ENCODE assay signal across 8 cellular contexts in the genomic region with DNA sequence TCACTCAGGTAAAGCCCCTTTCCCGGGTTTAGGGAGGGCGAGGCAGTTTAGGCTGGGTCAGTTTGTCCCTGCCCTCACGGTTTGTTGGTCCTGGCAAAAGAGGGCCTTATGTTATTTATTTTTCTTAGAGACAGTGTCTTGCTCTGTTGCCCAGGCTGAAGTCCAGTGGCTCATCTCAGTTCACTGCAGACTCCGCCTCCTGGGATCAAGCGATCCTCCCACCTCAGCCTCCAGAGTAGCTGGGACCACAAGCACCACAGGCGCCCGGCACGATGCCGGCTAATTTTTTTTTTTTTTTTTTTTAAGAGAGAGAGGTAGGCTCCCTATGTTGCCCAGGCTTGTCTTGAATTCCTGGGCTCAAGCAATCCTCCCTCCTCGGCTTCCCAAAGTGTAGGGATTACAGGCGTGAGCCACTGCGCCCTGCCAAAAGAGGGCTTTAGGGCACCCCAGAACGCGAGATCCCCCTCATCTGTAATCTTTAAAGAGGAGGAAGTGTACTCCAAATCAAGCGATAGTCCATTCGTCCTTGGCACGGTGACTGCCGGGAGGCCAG. TPM values are rescaled to one million over a fixed set of nuclear protein-coding genes. Genes with fewer than 3 reads are reported as not detected.
DNase-seq lines count a peak whose midpoint lies in the region; ATAC-seq, FAIRE-seq and TF ChIP-seq lines count a peak whose summit lies in the region.

No MANE protein-coding gene starts in this region.

- H3K4me2 ChIP-seq in DOHH2 (ENCODE audit: low read length): peak overlapping the region; percentile 61

- H3K9me2 ChIP-seq in DOHH2 (replicated peaks; ENCODE audit: control insufficient read depth, low read length): no peaks in the 10 kb centered on the region

- H3K27ac Mint-ChIP-seq in activated naive CD8-positive, alpha-beta T cell treated with anti-CD3 and anti-CD28 coated beads for 36 hours: peak overlapping the region; percentile 90
- peak overlapping the region; percentile 96 for H3K27ac Mint-ChIP-seq in stimulated activated effector memory CD8-positive, alpha-beta T cell treated with anti-CD3 and anti-CD28 coated beads, Interleukin-12 subunit alpha, Interleukin-12 subunit beta, amount 100 ng/mL, for 72 hours

- H3K9me3 Mint-ChIP-seq in activated naive CD8-positive, alpha-beta T cell treated with anti-CD3 and anti-CD28 coated beads for 36 hours: no peaks in the 10 kb centered on the region
- H3K9me3 Mint-ChIP-seq in stimulated activated effector memory CD8-positive, alpha-beta T cell treated with anti-CD3 and anti-CD28 coated beads, Interleukin-12 subunit alpha, Interleukin-12 subunit beta, amount 100 ng/mL, for 72 hours: no peaks in the 10 kb centered on the region

- no peak for DNase-seq in activated naive CD8-positive, alpha-beta T cell treated with anti-CD3 and anti-CD28 coated beads for 36 hours
- DNase-seq in stimulated activated effector memory CD8-positive, alpha-beta T cell treated with anti-CD3 and anti-CD28 coated beads, Interleukin-12 subunit alpha, Interleukin-12 subunit beta, amount 100 ng/mL, for 72 hours (ENCODE audit: low spot score in 2 of 2): no peak
- DNase-seq in H54 (ENCODE audit: insufficient read length, low spot score) (no peak), NCI-H2081 (lab: John Stamatoyannopoulos, UW) (no peak), AG08396 (ENCODE audit: low spot score) (no peak)

- H4K20me1 ChIP-seq in DOHH2 (ENCODE audit: control insufficient read depth, insufficient read depth, low read depth, low read length): no peaks in the 10 kb centered on the region; the same call in 1 of the 2 replicates

- H3K9me3 ChIP-seq in DOHH2 (ENCODE audit: control insufficient read depth, insufficient read depth, low read length): no peaks in the 10 kb centered on the region

- peak; percentile 4 for ATAC-seq in HG03045 (IDR thresholded peaks at IDR 0.05; ENCODE audit: unreplicated experiment)
- no peak for ATAC-seq in stimulated activated effector memory CD8-positive, alpha-beta T cell treated with anti-CD3 and anti-CD28 coated beads, Interleukin-12 subunit alpha, Interleukin-12 subunit beta, amount 100 ng/mL, for 72 hours

- H3F3A ChIP-seq in DOHH2 (ENCODE audit: control insufficient read depth, insufficient read depth): no peaks in the 10 kb centered on the region

- no peaks in the 10 kb centered on the region; the same call in 1 of the 2 replicates for H3K27me3 ChIP-seq in DOHH2 (ENCODE audit: control insufficient read depth, low read length)

- peak overlapping the region; percentile 26 for H3K27ac ChIP-seq in DOHH2 (ENCODE audit: low read depth, low read length)

- H3K4me3 ChIP-seq in DOHH2 (ENCODE audit: low read length) (peak overlapping the region; percentile 89), iPS-11a (ENCODE audit: low read depth, low read length) (peak overlapping the region; percentile 93)

- peaks cover 4% of the 10 kb centered on the region for H3K27me3 Mint-ChIP-seq in activated naive CD8-positive, alpha-beta T cell treated with anti-CD3 and anti-CD28 coated beads for 36 hours

- no peak for FAIRE-seq in H54 (lab: Jason Lieb, UNC)

- no peak for TF ChIP-seq POLR2A in H54 (IDR thresholded peaks at IDR 0.05; ENCODE audit: low read depth, low read length)

- peaks cover 15% of the 10 kb centered on the region for H3K36me3 Mint-ChIP-seq in activated naive CD8-positive, alpha-beta T cell treated with anti-CD3 and anti-CD28 coated beads for 36 hours
- H3K36me3 Mint-ChIP-seq in stimulated activated effector memory CD8-positive, alpha-beta T cell treated with anti-CD3 and anti-CD28 coated beads, Interleukin-12 subunit alpha, Interleukin-12 subunit beta, amount 100 ng/mL, for 72 hours: peaks cover 39% of the 10 kb centered on the region

- peak overlapping the region; percentile 86 for H3K4me3 Mint-ChIP-seq in activated naive CD8-positive, alpha-beta T cell treated with anti-CD3 and anti-CD28 coated beads for 36 hours
- peak overlapping the region; percentile 93 for H3K4me3 Mint-ChIP-seq in stimulated activated effector memory CD8-positive, alpha-beta T cell treated with anti-CD3 and anti-CD28 coated beads, Interleukin-12 subunit alpha, Interleukin-12 subunit beta, amount 100 ng/mL, for 72 hours

- peaks cover 29% of the 10 kb centered on the region for H3K36me3 ChIP-seq in DOHH2 (ENCODE audit: control insufficient read depth, low read length)

- no peak for TF ChIP-seq CTCF in DOHH2 (IDR thresholded peaks at IDR 0.05; ENCODE audit: low read depth, low read length, poor library complexity, severe bottlenecking)

- H3K4me1 ChIP-seq in DOHH2 (ENCODE audit: control insufficient read depth, low read length): peaks cover 16% of the 10 kb centered on the region

- peaks cover 38% of the 10 kb centered on the region for H3K79me2 ChIP-seq in DOHH2 (ENCODE audit: control insufficient read depth, low read length)

- peaks cover 11% of the 10 kb centered on the region for H3K4me1 Mint-ChIP-seq in activated naive CD8-positive, alpha-beta T cell treated with anti-CD3 and anti-CD28 coated beads for 36 hours
- peaks cover 29% of the 10 kb centered on the region for H3K4me1 Mint-ChIP-seq in stimulated activated effector memory CD8-positive, alpha-beta T cell treated with anti-CD3 and anti-CD28 coated beads, Interleukin-12 subunit alpha, Interleukin-12 subunit beta, amount 100 ng/mL, for 72 hours

RNA-seq across cellular contexts. Expression of gene BMS1, which starts 0.6 kb away (rescaled TPM):
- 10 to 100 TPM; 40.0 to 40.8 TPM for total RNA-seq in activated naive CD8-positive, alpha-beta T cell treated with anti-CD3 and anti-CD28 coated beads for 36 hours
